8 cellular contexts compared by ENCODE assay signal in the genomic region with DNA sequence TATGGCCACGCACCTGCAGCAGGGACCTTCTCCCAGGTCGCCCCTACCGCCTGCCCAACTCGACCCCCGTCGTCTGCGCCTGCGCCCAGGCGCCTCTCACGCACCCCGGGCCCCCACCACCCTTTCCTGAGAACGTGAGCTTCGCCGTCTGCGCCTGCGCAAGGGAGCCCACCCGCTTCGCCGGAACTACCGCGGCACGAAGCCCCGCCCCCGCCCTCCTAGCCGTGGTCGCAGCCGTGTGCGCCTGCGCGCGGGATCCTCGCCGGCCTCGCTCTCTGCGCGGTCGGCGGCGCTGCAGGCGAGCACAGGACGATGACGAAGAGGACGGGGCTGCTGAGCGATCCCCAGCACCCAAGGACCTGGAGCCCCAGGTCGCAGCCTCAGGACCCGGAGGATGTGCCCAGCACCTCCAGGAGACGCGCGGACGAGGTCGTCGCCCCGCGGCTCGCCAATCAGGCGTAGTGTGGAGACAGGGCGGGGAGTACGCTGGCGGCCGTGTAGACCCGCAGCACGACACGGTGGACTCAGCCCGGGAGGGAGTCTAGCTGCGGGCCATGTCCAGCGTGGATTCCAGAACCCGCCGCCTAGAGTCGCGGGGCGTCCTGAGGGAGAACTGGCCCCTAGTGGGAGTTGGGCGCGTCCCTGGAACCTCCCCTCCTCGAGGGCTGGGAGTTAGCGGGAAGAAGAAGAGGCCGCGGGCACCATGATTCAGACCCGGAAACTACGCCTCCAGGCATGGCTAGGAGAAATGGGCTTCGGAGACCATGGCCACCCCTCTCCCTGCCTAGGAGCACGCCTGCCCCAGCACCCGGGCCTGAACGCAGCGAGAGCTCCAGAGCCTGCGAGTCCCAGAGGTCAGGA.
A peak's percentile ranks its signal among the peaks of the same experiment; 100 is the strongest.
DNase-seq lines count a peak whose midpoint lies in the region.

No MANE protein-coding gene starts in this region.

- H3K36me3 ChIP-seq in thymus (ENCODE audit: control insufficient read depth, insufficient read depth): no peaks in the 10 kb centered on the region

- no peaks in the 10 kb centered on the region for H3K9me3 ChIP-seq in thymus (ENCODE audit: control insufficient read depth)

- intact Hi-C loops in posterior vena cava (cut with DNase I): no loop called here

- DNase-seq in AG08395 (ENCODE audit: low spot score) (peak; percentile 91), NCI-H2029 treated with DMSO at 0.1 percent for 48 hours (lab: John Stamatoyannopoulos, UW) (peak; percentile 51), foreskin melanocyte (peak; percentile 53), posterior vena cava (ENCODE audit: low spot score) (peak; percentile 91), COLO668 (lab: John Stamatoyannopoulos, UW; ENCODE audit: unreplicated experiment) (no peak), NCI-H1048 (lab: John Stamatoyannopoulos, UW) (no peak)
- peak; percentile 71 for DNase-seq in activated gamma-delta T cell treated with anti-CD3 and anti-CD28 coated beads, Interleukin-2, amount 50 U/mL, for 16 hours (ENCODE audit: low read depth)

- 28% methylated on average over 85 of the region's 85 CpGs for WGBS in thymus

- H3K27me3 ChIP-seq in thymus (ENCODE audit: control insufficient read depth, insufficient read depth): no peaks in the 10 kb centered on the region

- peak overlapping the region; percentile 45 for H3K4me3 ChIP-seq in thymus (ENCODE audit: low read length)

- H3K4me1 ChIP-seq in thymus (ENCODE audit: control insufficient read depth, insufficient read depth, low read length): no peaks in the 10 kb centered on the region

- no peak overlapping the region for H3K27ac ChIP-seq in thymus (ENCODE audit: low read depth)

Comparison
In these comparisons a context has a peak if more than half of its experiments do, and no peak if none do; other contexts are left out.
1. DNase-seq: peak in AG08395 (single experiment), NCI-H2029 treated with DMSO at 0.1 percent for 48 hours (single experiment), activated gamma-delta T cell treated with anti-CD3 and anti-CD28 coated beads, Interleukin-2, amount 50 U/mL, for 16 hours (single experiment), foreskin melanocyte (single experiment) and posterior vena cava (single experiment); none in COLO668 (single experiment) and NCI-H1048 (single experiment).